Comparison of ENCODE assay signal across 1 cellular context in genomic region chr18:70490008-70490933, GRCh38.
A peak's percentile ranks its signal among the peaks of the same experiment; 100 is the strongest.
TF ChIP-seq lines count a peak whose summit lies in the region.

No MANE protein-coding gene starts in this region.

TF ChIP-seq in GM12878, 131 proteins besides CTCF, POLR2A, EP300 and RAD21:
- TF ChIP-seq NR2F1 (conservative IDR thresholded peaks at IDR 0.05) (no peak), PKNOX1 (IDR thresholded peaks at IDR 0.05) (0 out of 2 replicates have a peak, but pooled peaks have one; percentile 23), NR2C2 (IDR thresholded peaks at IDR 0.05; ENCODE audit: borderline replicate concordance, control insufficient read depth, insufficient read length, low read depth) (no peak)
